Comparison of ENCODE assay signal across 9 cellular contexts in genomic region chr12:50185975-50186663, GRCh38. TPM values are rescaled to one million over a fixed set of nuclear protein-coding genes. Genes with fewer than 3 reads are reported as not detected.
DNase-seq lines count a peak whose midpoint lies in the region; ATAC-seq and TF ChIP-seq lines count a peak whose summit lies in the region.
"Had no signal": no experiment of that assay in that cellular context is flagged by ENCODE, and none has a peak within 500 bp of the region (broad histone marks: within the 10 kb centered on the region; RNA-seq: fewer than 3 reads in every experiment).

No MANE protein-coding gene starts in this region.

- H3F3A ChIP-seq in SK-N-SH (replicated peaks; ENCODE audit: insufficient read depth): peaks cover 56% of the 10 kb centered on the region

- H4K20me1 ChIP-seq in KMS-11 (ENCODE audit: insufficient read depth) (no peaks in the 10 kb centered on the region), SK-N-SH (ENCODE audit: insufficient read depth) (no peaks in the 10 kb centered on the region)

- peak overlapping the region; percentile 79 for H3K27ac ChIP-seq in KMS-11
- H3K27ac ChIP-seq in SK-N-SH (ENCODE audit: low read depth in 2 of 2, low read length in 1 of 2): peak overlapping the region; percentile 72 to 93

- no peak for TF ChIP-seq CTCF in KMS-11 (conservative IDR thresholded peaks at IDR 0.05; ENCODE audit: low read depth, low read length)
- TF ChIP-seq CTCF in SK-N-SH (IDR thresholded peaks at IDR 0.05): no peak
- TF ChIP-seq CTCF in epithelial cell of esophagus (IDR thresholded peaks at IDR 0.05; ENCODE audit: insufficient read depth, low read depth, low read length, missing control alignments): no peak

- peaks cover 47% of the 10 kb centered on the region for H3K4me1 Mint-ChIP-seq in stimulated activated effector memory CD8-positive, alpha-beta T cell treated with anti-CD3 and anti-CD28 coated beads, Interleukin-12 subunit alpha, Interleukin-12 subunit beta, amount 100 ng/mL, for 72 hours

- H3K9me3 ChIP-seq in SK-N-SH: no peaks in the 10 kb centered on the region

- DNase-seq in SK-N-SH (no peak), epithelial cell of esophagus (ENCODE audit: low read depth) (peak; percentile 74), DMS79 treated with DMSO at 0.1 percent for 48 hours (lab: John Stamatoyannopoulos, UW) (no peak)
- DNase-seq in stimulated activated effector memory CD8-positive, alpha-beta T cell treated with anti-CD3 and anti-CD28 coated beads, Interleukin-12 subunit alpha, Interleukin-12 subunit beta, amount 100 ng/mL, for 72 hours (ENCODE audit: low spot score in 2 of 2): no peak
- DNase-seq: activated naive CD8-positive, alpha-beta T cell treated with anti-CD3 and anti-CD28 coated beads, Interleukin-2, amount 10 ng/mL, durations not matched to agents 7 days and 5 days had no signal

- H3K79me2 ChIP-seq in KMS-11 (ENCODE audit: insufficient read depth, low read depth) (no peaks in the 10 kb centered on the region), SK-N-SH (ENCODE audit: insufficient read depth) (peaks cover 61% of the 10 kb centered on the region)

- peak overlapping the region; percentile 92 for H3K27ac Mint-ChIP-seq in stimulated activated effector memory CD8-positive, alpha-beta T cell treated with anti-CD3 and anti-CD28 coated beads, Interleukin-12 subunit alpha, Interleukin-12 subunit beta, amount 100 ng/mL, for 72 hours

- H3K4me3 Mint-ChIP-seq in stimulated activated effector memory CD8-positive, alpha-beta T cell treated with anti-CD3 and anti-CD28 coated beads, Interleukin-12 subunit alpha, Interleukin-12 subunit beta, amount 100 ng/mL, for 72 hours: peak overlapping the region; percentile 48

- no peak for ATAC-seq in stimulated activated effector memory CD8-positive, alpha-beta T cell treated with anti-CD3 and anti-CD28 coated beads, Interleukin-12 subunit alpha, Interleukin-12 subunit beta, amount 100 ng/mL, for 72 hours
- ATAC-seq in HG03108 (IDR thresholded peaks at IDR 0.05; ENCODE audit: unreplicated experiment) (no peak), GM19035 (IDR thresholded peaks at IDR 0.05; ENCODE audit: unreplicated experiment) (no peak), GM21515 (IDR thresholded peaks at IDR 0.05; ENCODE audit: unreplicated experiment) (no peak)

- CTCF ChIA-PET in SK-N-SH (lab: Yijun Ruan, JAX): interaction anchor here (0.6 to 5.1 kb wide), 9 partner anchors 9 to 128 kb away, joined by 3 to 24 read pairs (median 4); partner anchors contain the start of gene COX14

- TF ChIP-seq RAD21 in SK-N-SH (IDR thresholded peaks at IDR 0.05; ENCODE audit: low read length): no peak

- H3K4me1 ChIP-seq in KMS-11 (ENCODE audit: low read depth, poor library complexity, severe bottlenecking) (peaks cover 50% of the 10 kb centered on the region), SK-N-SH (ENCODE audit: control insufficient read depth in 1 of 2, insufficient read depth in 2 of 2, low read depth in 1 of 2, low read length in 1 of 2) (peaks cover 8 to 49% of the 10 kb centered on the region in 2 experiments)

- POLR2A ChIA-PET in SK-N-SH (lab: Yijun Ruan, JAX): interaction anchor here (0.7 kb wide), 1 partner anchor 74 kb away, joined by 3 read pairs; no protein-coding TSS in a partner anchor

- peak overlapping the region; percentile 3; the same call in 1 of the 2 replicates for H3K9ac ChIP-seq in KMS-11
- H3K9ac ChIP-seq in SK-N-SH: peak overlapping the region; percentile 69

- TF ChIP-seq EP300 in SK-N-SH (IDR thresholded peaks at IDR 0.05; ENCODE audit: borderline replicate concordance in 1 of 2, low read depth in 1 of 2, low read length in 1 of 2): peak in 1 of 2 experiments; percentile 91; a peak in 2 of 4 replicates

- peaks cover 80% of the 10 kb centered on the region for H3K36me3 Mint-ChIP-seq in stimulated activated effector memory CD8-positive, alpha-beta T cell treated with anti-CD3 and anti-CD28 coated beads, Interleukin-12 subunit alpha, Interleukin-12 subunit beta, amount 100 ng/mL, for 72 hours
- H3K36me3 Mint-ChIP-seq: activated naive CD8-positive, alpha-beta T cell treated with anti-CD3 and anti-CD28 coated beads, Interleukin-2, amount 10 ng/mL, durations not matched to agents 7 days and 5 days had no signal

- 45% methylated on average over 6 of the region's 6 CpGs for WGBS in SK-N-SH (ENCODE audit: low lambda C conversion rate)

- H2AFZ ChIP-seq in KMS-11 (ENCODE audit: low read depth): peak overlapping the region; percentile 89; the same call in 1 of the 2 replicates
- H2AFZ ChIP-seq in SK-N-SH (ENCODE audit: low read depth): peak overlapping the region; percentile 38

- no peaks in the 10 kb centered on the region for H3K36me3 ChIP-seq in KMS-11 (ENCODE audit: insufficient read depth)
- H3K36me3 ChIP-seq in SK-N-SH (replicated peaks in 1 of 2; ENCODE audit: control insufficient read depth in 1 of 2, insufficient read depth in 2 of 2, low read length in 1 of 2): peaks cover 25 to 45% of the 10 kb centered on the region in 2 experiments

- H3K27me3 ChIP-seq in KMS-11 (ENCODE audit: insufficient read depth, low read depth) (no peaks in the 10 kb centered on the region), SK-N-SH (ENCODE audit: insufficient read depth) (no peaks in the 10 kb centered on the region)

- no peaks in the 10 kb centered on the region for H3K9me3 Mint-ChIP-seq in stimulated activated effector memory CD8-positive, alpha-beta T cell treated with anti-CD3 and anti-CD28 coated beads, Interleukin-12 subunit alpha, Interleukin-12 subunit beta, amount 100 ng/mL, for 72 hours
- H3K9me3 Mint-ChIP-seq: activated naive CD8-positive, alpha-beta T cell treated with anti-CD3 and anti-CD28 coated beads, Interleukin-2, amount 10 ng/mL, durations not matched to agents 7 days and 5 days had no signal

- H3K9me2 ChIP-seq in SK-N-SH: no peaks in the 10 kb centered on the region

- H3K4me3 ChIP-seq in KMS-11 (IDR thresholded peaks at IDR 0.05; ENCODE audit: insufficient read depth, low read depth, low read length) (no peak overlapping the region), SK-N-SH (ENCODE audit: low read depth in 2 of 2, low read length in 1 of 2) (no peak overlapping the region; a peak in 1 of 4 replicates), epithelial cell of esophagus (ENCODE audit: low read length) (no peak overlapping the region)

- H3K4me2 ChIP-seq in KMS-11 (peak overlapping the region; percentile 95), SK-N-SH (peak overlapping the region; percentile 68)

TF ChIP-seq in SK-N-SH, 30 proteins besides CTCF, POLR2A, EP300 and RAD21 (continues in another document):
- TF ChIP-seq MEF2A (IDR thresholded peaks at IDR 0.05; ENCODE audit: borderline replicate concordance, low read depth) (0 out of 2 replicates have a peak, but pooled peaks have one; percentile 17), FOSL2 (IDR thresholded peaks at IDR 0.05; ENCODE audit: borderline replicate concordance, low read depth) (peak; percentile 64; the same call in 1 of the 2 replicates), JUND (IDR thresholded peaks at IDR 0.05) (peak; percentile 73), MAX (IDR thresholded peaks at IDR 0.05; ENCODE audit: low read depth) (peak; percentile 95), RXRA (IDR thresholded peaks at IDR 0.05; ENCODE audit: borderline replicate concordance, low read depth) (peak; percentile 46; the same call in 1 of the 2 replicates), SIN3A (IDR thresholded peaks at IDR 0.05; ENCODE audit: borderline replicate concordance, low read depth, low read length) (no peak), TAF1 (IDR thresholded peaks at IDR 0.05; ENCODE audit: borderline replicate concordance, low read depth, low read length) (0 out of 2 replicates have a peak, but pooled peaks have one; percentile 11), IRF3 (IDR thresholded peaks at IDR 0.05; ENCODE audit: low read depth, low read length) (no peak), NRF1 (IDR thresholded peaks at IDR 0.05; ENCODE audit: low read depth, low read length) (no peak), USF2 (IDR thresholded peaks at IDR 0.05; ENCODE audit: borderline replicate concordance, low read depth, low read length) (no peak), MXI1 (IDR thresholded peaks at IDR 0.05; ENCODE audit: low read depth, low read length) (no peak), NFIC (IDR thresholded peaks at IDR 0.05; ENCODE audit: borderline replicate concordance) (peak; percentile 95)

RNA-seq across cellular contexts. Expression of gene CERS5, which starts 18.9 kb away (rescaled TPM):
- polyA plus RNA-seq in SK-N-SH (2012; rRNA removed): 56.9 and 68.3 TPM in 2 replicates
- 53.7 and 58.9 TPM in 2 replicates for polyA plus RNA-seq in SK-N-SH (2012; cell fraction: cytosol; rRNA removed)
- 123 and 155 TPM in 2 replicates for polyA plus RNA-seq in SK-N-SH (2012; cell fraction: nucleus; rRNA removed)
